ENCODE assay signal across 1 cellular context in genomic region chr2:202267495-202267894, GRCh38.
A peak's percentile ranks its signal among the peaks of the same experiment; 100 is the strongest.
TF ChIP-seq lines count a peak whose summit lies in the region.

No MANE protein-coding gene starts in this region.

TF ChIP-seq in GM12878, 131 proteins besides CTCF, POLR2A, EP300 and RAD21:
- TF ChIP-seq LARP7 (IDR thresholded peaks at IDR 0.05) (peak; percentile 17; the same call in 1 of the 2 replicates), EED (IDR thresholded peaks at IDR 0.05; ENCODE audit: low read depth) (no peak), CUX1 (IDR thresholded peaks at IDR 0.05; ENCODE audit: insufficient replicate concordance, low read depth, low read length) (no peak), CHD4 (IDR thresholded peaks at IDR 0.05) (no peak), RFX5 (IDR thresholded peaks at IDR 0.05; ENCODE audit: low read depth, low read length) (no peak), POU2F2 (IDR thresholded peaks at IDR 0.05; ENCODE audit: borderline replicate concordance, low read depth, low read length) (0 out of 3 replicates have a peak, but pooled peaks have one; percentile 16)
